10 cellular contexts compared by ENCODE assay signal in genomic region chr6:157198425-157199279, GRCh38.
A peak's percentile ranks its signal among the peaks of the same experiment; 100 is the strongest.
DNase-seq lines count a peak whose midpoint lies in the region; ATAC-seq and TF ChIP-seq lines count a peak whose summit lies in the region.
"Had no signal": no experiment of that assay in that cellular context is flagged by ENCODE, and none has a peak within 500 bp of the region (broad histone marks: within the 10 kb centered on the region; RNA-seq: fewer than 3 reads in every experiment).

No MANE protein-coding gene starts in this region.

- H3K36me3 ChIP-seq in PC-3 (ENCODE audit: low read depth, low read length): no peaks in the 10 kb centered on the region; the same call in 1 of the 2 replicates
- peaks cover 8 to 64% of the 10 kb centered on the region in 2 donors for H3K36me3 ChIP-seq in gastroesophageal sphincter
- peaks cover 34 to 44% (median 35%) of the 10 kb centered on the region in 3 donors for H3K36me3 ChIP-seq in skeletal muscle tissue (ENCODE audit: control insufficient read depth in 3 of 3, insufficient read depth in 3 of 3, low read length in 3 of 3)
- H3K36me3 ChIP-seq in CD8-positive, alpha-beta T cell (ENCODE audit: insufficient read depth, low read length): peaks cover 25% of the 10 kb centered on the region

- H2AFZ ChIP-seq in PC-3 (ENCODE audit: low read length): no peak overlapping the region

- H3K4me3 ChIP-seq in PC-3 (ENCODE audit: low read length): no peak overlapping the region
- no peak overlapping the region for H3K4me3 ChIP-seq in gastroesophageal sphincter
- peak overlapping the region in 2 of 3 donors; percentile 22 to 49 for H3K4me3 ChIP-seq in skeletal muscle tissue (ENCODE audit: low read length in 3 of 3)
- no peak overlapping the region for H3K4me3 ChIP-seq in CD8-positive, alpha-beta T cell (ENCODE audit: low read depth, low read length)

- CTCF ChIA-PET in PC-3 (lab: Charles Lee): no interaction called here
- CTCF ChIA-PET in CD8-positive, alpha-beta T cell (lab: Charles Lee): interaction anchor here (0.5 to 1.3 kb wide), 2 partner anchors 164 to 1917 kb away, joined by 3 read pairs; no protein-coding TSS in a partner anchor

- H3K9ac ChIP-seq in PC-3 (ENCODE audit: low read length): no peak overlapping the region
- H3K9ac ChIP-seq in skeletal muscle tissue (ENCODE audit: low read depth in 1 of 3, low read length in 3 of 3): peak overlapping the region in 2 of 3 donors; percentile 34 to 60

- no peak overlapping the region for H3K4me3 Mint-ChIP-seq in CD8-positive, alpha-beta T cell
- no peak overlapping the region for H3K4me3 Mint-ChIP-seq in activated naive CD8-positive, alpha-beta T cell treated with anti-CD3 and anti-CD28 coated beads for 36 hours

- H3K9me3 Mint-ChIP-seq in CD8-positive, alpha-beta T cell: no peaks in the 10 kb centered on the region
- no peaks in the 10 kb centered on the region for H3K9me3 Mint-ChIP-seq in activated naive CD8-positive, alpha-beta T cell treated with anti-CD3 and anti-CD28 coated beads for 36 hours

- no peak overlapping the region for H3K4me2 ChIP-seq in PC-3 (ENCODE audit: low read length)

- H3K27ac ChIP-seq in PC-3 (ENCODE audit: low read length) (no peak overlapping the region), gastroesophageal sphincter (peak overlapping the region; percentile 68 to 83 (median 74)), skeletal muscle tissue (ENCODE audit: low read depth, low read length) (peak overlapping the region; percentile 86)
- no peak overlapping the region for H3K27ac ChIP-seq in CD8-positive, alpha-beta T cell (ENCODE audit: low read depth, low read length)

- intact Hi-C loops in PC-3 (cut with micrococcal nuclease): no loop called here
- intact Hi-C loops in CD8-positive, alpha-beta T cell (cut with DNase I, micrococcal nuclease): no loop called here

- H3K79me2 ChIP-seq in PC-3 (ENCODE audit: low read length): no peaks in the 10 kb centered on the region

- ATAC-seq in PC-3 (no peak), gastroesophageal sphincter (peak; percentile 91), GM21367 (IDR thresholded peaks at IDR 0.05; ENCODE audit: unreplicated experiment) (no peak), GM19467 (IDR thresholded peaks at IDR 0.05; ENCODE audit: unreplicated experiment) (no peak)
- ATAC-seq in CD8-positive, alpha-beta T cell: no peak
- ATAC-seq: HCT116 had no signal

- H3K9me2 ChIP-seq in PC-3 (replicated peaks; ENCODE audit: low read length): no peaks in the 10 kb centered on the region

- peak; percentile 29 for DNase-seq in PC-3
- no peak for DNase-seq in CD8-positive, alpha-beta T cell
- no peak for DNase-seq in activated naive CD8-positive, alpha-beta T cell treated with anti-CD3 and anti-CD28 coated beads for 36 hours
- DNase-seq: glutamatergic neuron had no signal

- WGBS in gastroesophageal sphincter (ENCODE audit: low coverage in 1 of 2), 2 donors: 20 to 35% methylated on average over 3 to 15 of the region's 15 CpGs

- TF ChIP-seq RAD21 in Ishikawa (IDR thresholded peaks at IDR 0.05; ENCODE audit: low read depth): no peak

- TF ChIP-seq EP300 in Ishikawa (IDR thresholded peaks at IDR 0.05; ENCODE audit: borderline replicate concordance) (peak; percentile 48; the same call in 1 of the 2 replicates), gastroesophageal sphincter (IDR thresholded peaks at IDR 0.05) (no peak)

- H3K27me3 ChIP-seq in PC-3 (ENCODE audit: low read length) (no peaks in the 10 kb centered on the region), gastroesophageal sphincter (no peaks in the 10 kb centered on the region), skeletal muscle tissue (ENCODE audit: control insufficient read depth in 3 of 3, insufficient read depth in 3 of 3, low read length in 3 of 3) (no peaks in the 10 kb centered on the region)
- H3K27me3 ChIP-seq in CD8-positive, alpha-beta T cell (ENCODE audit: insufficient read depth, low read length): no peaks in the 10 kb centered on the region

- H3F3A ChIP-seq in PC-3 (ENCODE audit: low read length, unreplicated experiment): no peaks in the 10 kb centered on the region

- peaks cover 75% of the 10 kb centered on the region for H3K36me3 Mint-ChIP-seq in CD8-positive, alpha-beta T cell
- peaks cover 10% of the 10 kb centered on the region for H3K36me3 Mint-ChIP-seq in activated naive CD8-positive, alpha-beta T cell treated with anti-CD3 and anti-CD28 coated beads for 36 hours

- TF ChIP-seq POLR2A in gastroesophageal sphincter (IDR thresholded peaks at IDR 0.05): no peak

- peaks cover 10% of the 10 kb centered on the region for H3K4me1 Mint-ChIP-seq in CD8-positive, alpha-beta T cell (ENCODE audit: low read depth)
- H3K4me1 Mint-ChIP-seq in activated naive CD8-positive, alpha-beta T cell treated with anti-CD3 and anti-CD28 coated beads for 36 hours: peaks cover 7% of the 10 kb centered on the region

- no peaks in the 10 kb centered on the region for H4K20me1 ChIP-seq in PC-3 (ENCODE audit: low read length)

- no TSS peak for BruUV-seq in PC-3 (replicated peaks; lab: Mats Ljungman, UMichigan)

- no peak overlapping the region for H3K27ac Mint-ChIP-seq in CD8-positive, alpha-beta T cell
- H3K27ac Mint-ChIP-seq in activated naive CD8-positive, alpha-beta T cell treated with anti-CD3 and anti-CD28 coated beads for 36 hours: no peak overlapping the region

- no peaks in the 10 kb centered on the region for H3K9me3 ChIP-seq in PC-3 (ENCODE audit: low read length)
- no peaks in the 10 kb centered on the region for H3K9me3 ChIP-seq in gastroesophageal sphincter
- no peaks in the 10 kb centered on the region for H3K9me3 ChIP-seq in skeletal muscle tissue (ENCODE audit: control insufficient read depth in 3 of 3, low read length in 3 of 3)
- no peaks in the 10 kb centered on the region for H3K9me3 ChIP-seq in CD8-positive, alpha-beta T cell (ENCODE audit: low read length)

- H3K4me1 ChIP-seq in PC-3 (ENCODE audit: insufficient read depth, low read length): peaks cover 13% of the 10 kb centered on the region; the same call in 1 of the 2 replicates
- peaks cover 0 to 23% (median 3%) of the 10 kb centered on the region in 3 donors for H3K4me1 ChIP-seq in gastroesophageal sphincter
- H3K4me1 ChIP-seq in skeletal muscle tissue (ENCODE audit: control insufficient read depth in 3 of 3, insufficient read depth in 3 of 3, low read length in 3 of 3): peaks cover 7 to 14% (median 10%) of the 10 kb centered on the region in 3 donors
- no peaks in the 10 kb centered on the region for H3K4me1 ChIP-seq in CD8-positive, alpha-beta T cell (ENCODE audit: insufficient read depth, low read length)

- POLR2A ChIA-PET in PC-3 (lab: Charles Lee; ENCODE audit: unreplicated experiment): no interaction called here
- POLR2A ChIA-PET in CD8-positive, alpha-beta T cell (lab: Charles Lee): no interaction called here

- no peak for TF ChIP-seq CTCF in PC-3 (conservative IDR thresholded peaks at IDR 0.05; ENCODE audit: low read depth, low read length)
- TF ChIP-seq CTCF in gastroesophageal sphincter (IDR thresholded peaks at IDR 0.05): no peak
- TF ChIP-seq CTCF in CD8-positive, alpha-beta T cell (IDR thresholded peaks at IDR 0.05): no peak

- no peaks in the 10 kb centered on the region for H3K27me3 Mint-ChIP-seq in CD8-positive, alpha-beta T cell (ENCODE audit: low read depth)
- no peaks in the 10 kb centered on the region for H3K27me3 Mint-ChIP-seq in activated naive CD8-positive, alpha-beta T cell treated with anti-CD3 and anti-CD28 coated beads for 36 hours

TF ChIP-seq in Ishikawa, 13 proteins besides CTCF, POLR2A, EP300 and RAD21 (continues in another document):
- TF ChIP-seq EGR1 (IDR thresholded peaks at IDR 0.05) (no peak), FOXM1 (IDR thresholded peaks at IDR 0.05; ENCODE audit: borderline replicate concordance, low read depth) (no peak), TCF12 (IDR thresholded peaks at IDR 0.05; ENCODE audit: low read depth) (peak; percentile 68; the same call in 1 of the 2 replicates), USF1 (IDR thresholded peaks at IDR 0.05) (no peak), TEAD4 (IDR thresholded peaks at IDR 0.05) (peak; percentile 57; the same call in 1 of the 2 replicates), TAF1 (IDR thresholded peaks at IDR 0.05; ENCODE audit: low read depth) (no peak), REST (IDR thresholded peaks at IDR 0.05; ENCODE audit: low read depth) (no peak), ZBTB7A (IDR thresholded peaks at IDR 0.05; ENCODE audit: low read depth) (no peak), YY1 (IDR thresholded peaks at IDR 0.05; ENCODE audit: low read depth) (no peak), MAX (IDR thresholded peaks at IDR 0.05) (peak; percentile 76), NFIC (IDR thresholded peaks at IDR 0.05) (peak; percentile 95)

Comparison
In these comparisons a context has a peak if more than half of its experiments do, and no peak if none do; other contexts are left out.
1. H3K27ac ChIP-seq: peak in gastroesophageal sphincter (4 of 4) and skeletal muscle tissue (single experiment); none in PC-3 (single experiment) and CD8-positive, alpha-beta T cell (single experiment).
2. H3K4me3 ChIP-seq: peak in skeletal muscle tissue (2 of 3); none in PC-3 (single experiment), gastroesophageal sphincter (0 of 2) and CD8-positive, alpha-beta T cell (single experiment).